In the genomic region with DNA sequence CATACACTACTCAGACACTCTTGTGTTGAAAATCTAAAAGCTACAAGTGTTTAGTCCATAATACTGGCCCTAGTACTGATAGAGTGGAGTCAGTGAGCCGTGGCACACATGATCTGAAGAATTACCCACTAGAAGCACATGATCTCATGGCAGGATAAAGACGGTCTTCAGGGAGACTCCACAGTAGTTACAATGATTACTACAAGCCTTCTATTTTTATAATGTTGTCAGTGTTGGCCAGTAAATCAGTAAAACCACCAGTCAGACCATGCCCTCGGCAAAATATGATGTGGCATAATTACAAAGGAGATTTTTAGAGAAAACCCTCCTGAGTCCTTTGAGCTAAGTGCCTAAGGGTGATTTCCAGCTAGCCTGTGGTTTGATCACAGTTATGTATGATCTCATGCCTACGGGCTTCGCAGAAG, we compare ENCODE assay signal across 1 cellular context.
A peak's percentile ranks its signal among the peaks of the same experiment; 100 is the strongest.
TF ChIP-seq lines count a peak whose summit lies in the region.

No MANE protein-coding gene starts in this region.

TF ChIP-seq in GM12878, 131 proteins besides CTCF, POLR2A, EP300 and RAD21 (continued from another document):
- TF ChIP-seq, protein P1, sequence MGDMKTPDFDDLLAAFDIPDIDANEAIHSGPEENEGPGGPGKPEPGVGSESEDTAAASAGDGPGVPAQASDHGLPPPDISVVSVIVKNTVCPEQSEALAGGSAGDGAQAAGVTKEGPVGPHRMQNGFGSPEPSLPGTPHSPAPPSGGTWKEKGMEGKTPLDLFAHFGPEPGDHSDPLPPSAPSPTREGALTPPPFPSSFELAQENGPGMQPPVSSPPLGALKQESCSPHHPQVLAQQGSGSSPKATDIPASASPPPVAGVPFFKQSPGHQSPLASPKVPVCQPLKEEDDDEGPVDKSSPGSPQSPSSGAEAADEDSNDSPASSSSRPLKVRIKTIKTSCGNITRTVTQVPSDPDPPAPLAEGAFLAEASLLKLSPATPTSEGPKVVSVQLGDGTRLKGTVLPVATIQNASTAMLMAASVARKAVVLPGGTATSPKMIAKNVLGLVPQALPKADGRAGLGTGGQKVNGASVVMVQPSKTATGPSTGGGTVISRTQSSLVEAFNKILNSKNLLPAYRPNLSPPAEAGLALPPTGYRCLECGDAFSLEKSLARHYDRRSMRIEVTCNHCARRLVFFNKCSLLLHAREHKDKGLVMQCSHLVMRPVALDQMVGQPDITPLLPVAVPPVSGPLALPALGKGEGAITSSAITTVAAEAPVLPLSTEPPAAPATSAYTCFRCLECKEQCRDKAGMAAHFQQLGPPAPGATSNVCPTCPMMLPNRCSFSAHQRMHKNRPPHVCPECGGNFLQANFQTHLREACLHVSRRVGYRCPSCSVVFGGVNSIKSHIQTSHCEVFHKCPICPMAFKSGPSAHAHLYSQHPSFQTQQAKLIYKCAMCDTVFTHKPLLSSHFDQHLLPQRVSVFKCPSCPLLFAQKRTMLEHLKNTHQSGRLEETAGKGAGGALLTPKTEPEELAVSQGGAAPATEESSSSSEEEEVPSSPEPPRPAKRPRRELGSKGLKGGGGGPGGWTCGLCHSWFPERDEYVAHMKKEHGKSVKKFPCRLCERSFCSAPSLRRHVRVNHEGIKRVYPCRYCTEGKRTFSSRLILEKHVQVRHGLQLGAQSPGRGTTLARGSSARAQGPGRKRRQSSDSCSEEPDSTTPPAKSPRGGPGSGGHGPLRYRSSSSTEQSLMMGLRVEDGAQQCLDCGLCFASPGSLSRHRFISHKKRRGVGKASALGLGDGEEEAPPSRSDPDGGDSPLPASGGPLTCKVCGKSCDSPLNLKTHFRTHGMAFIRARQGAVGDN (IDR thresholded peaks at IDR 0.05), result no peak
- TF ChIP-seq MTA3 (IDR thresholded peaks at IDR 0.05; ENCODE audit: borderline replicate concordance, low read length) (no peak), PAX8 (IDR thresholded peaks at IDR 0.05) (no peak), NBN (IDR thresholded peaks at IDR 0.05) (no peak), RAD51 (IDR thresholded peaks at IDR 0.05) (peak; percentile 62), JUNB (IDR thresholded peaks at IDR 0.05) (0 out of 2 replicates have a peak, but pooled peaks have one; percentile 10), MTA2 (IDR thresholded peaks at IDR 0.05; ENCODE audit: low read depth) (0 out of 2 replicates have a peak, but pooled peaks have one; percentile 33), IKZF1 (conservative IDR thresholded peaks at IDR 0.05) (peak; percentile 36; the same call in 1 of the 2 replicates), YY1 (IDR thresholded peaks at IDR 0.05; ENCODE audit: low read depth, low read length) (no peak), CBFB (IDR thresholded peaks at IDR 0.05; ENCODE audit: low read depth) (no peak), SUPT20H (IDR thresholded peaks at IDR 0.05; ENCODE audit: borderline replicate concordance, control insufficient read depth, low read depth, low read length) (no peak), TCF7 (IDR thresholded peaks at IDR 0.05; ENCODE audit: borderline replicate concordance) (peak; percentile 59; the same call in 1 of the 2 replicates), NFIC (IDR thresholded peaks at IDR 0.05; ENCODE audit: low read depth, low read length) (peak; percentile 70; the same call in 1 of the 2 replicates), ZNF217 (IDR thresholded peaks at IDR 0.05) (no peak), CEBPB (IDR thresholded peaks at IDR 0.05; ENCODE audit: borderline replicate concordance in 1 of 2, low read depth in 2 of 2, low read length in 2 of 2) (no peak), SREBF2 (IDR thresholded peaks at IDR 0.05; ENCODE audit: low read length) (no peak), BRCA1 (IDR thresholded peaks at IDR 0.05; ENCODE audit: low read depth, low read length) (no peak), KLF5 (IDR thresholded peaks at IDR 0.05; ENCODE audit: partially characterized antibody) (no peak), RFX5 (IDR thresholded peaks at IDR 0.05; ENCODE audit: low read depth, low read length) (no peak), RELA (IDR thresholded peaks at IDR 0.05; ENCODE audit: borderline replicate concordance, partially characterized antibody) (no peak), LARP7 (IDR thresholded peaks at IDR 0.05) (no peak)
- TF ChIP-seq, protein P2, sequence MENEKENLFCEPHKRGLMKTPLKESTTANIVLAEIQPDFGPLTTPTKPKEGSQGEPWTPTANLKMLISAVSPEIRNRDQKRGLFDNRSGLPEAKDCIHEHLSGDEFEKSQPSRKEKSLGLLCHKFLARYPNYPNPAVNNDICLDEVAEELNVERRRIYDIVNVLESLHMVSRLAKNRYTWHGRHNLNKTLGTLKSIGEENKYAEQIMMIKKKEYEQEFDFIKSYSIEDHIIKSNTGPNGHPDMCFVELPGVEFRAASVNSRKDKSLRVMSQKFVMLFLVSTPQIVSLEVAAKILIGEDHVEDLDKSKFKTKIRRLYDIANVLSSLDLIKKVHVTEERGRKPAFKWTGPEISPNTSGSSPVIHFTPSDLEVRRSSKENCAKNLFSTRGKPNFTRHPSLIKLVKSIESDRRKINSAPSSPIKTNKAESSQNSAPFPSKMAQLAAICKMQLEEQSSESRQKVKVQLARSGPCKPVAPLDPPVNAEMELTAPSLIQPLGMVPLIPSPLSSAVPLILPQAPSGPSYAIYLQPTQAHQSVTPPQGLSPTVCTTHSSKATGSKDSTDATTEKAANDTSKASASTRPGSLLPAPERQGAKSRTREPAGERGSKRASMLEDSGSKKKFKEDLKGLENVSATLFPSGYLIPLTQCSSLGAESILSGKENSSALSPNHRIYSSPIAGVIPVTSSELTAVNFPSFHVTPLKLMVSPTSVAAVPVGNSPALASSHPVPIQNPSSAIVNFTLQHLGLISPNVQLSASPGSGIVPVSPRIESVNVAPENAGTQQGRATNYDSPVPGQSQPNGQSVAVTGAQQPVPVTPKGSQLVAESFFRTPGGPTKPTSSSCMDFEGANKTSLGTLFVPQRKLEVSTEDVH (IDR thresholded peaks at IDR 0.05; ENCODE audit: low read depth, partially characterized antibody), result no peak
- TF ChIP-seq, protein P3, sequence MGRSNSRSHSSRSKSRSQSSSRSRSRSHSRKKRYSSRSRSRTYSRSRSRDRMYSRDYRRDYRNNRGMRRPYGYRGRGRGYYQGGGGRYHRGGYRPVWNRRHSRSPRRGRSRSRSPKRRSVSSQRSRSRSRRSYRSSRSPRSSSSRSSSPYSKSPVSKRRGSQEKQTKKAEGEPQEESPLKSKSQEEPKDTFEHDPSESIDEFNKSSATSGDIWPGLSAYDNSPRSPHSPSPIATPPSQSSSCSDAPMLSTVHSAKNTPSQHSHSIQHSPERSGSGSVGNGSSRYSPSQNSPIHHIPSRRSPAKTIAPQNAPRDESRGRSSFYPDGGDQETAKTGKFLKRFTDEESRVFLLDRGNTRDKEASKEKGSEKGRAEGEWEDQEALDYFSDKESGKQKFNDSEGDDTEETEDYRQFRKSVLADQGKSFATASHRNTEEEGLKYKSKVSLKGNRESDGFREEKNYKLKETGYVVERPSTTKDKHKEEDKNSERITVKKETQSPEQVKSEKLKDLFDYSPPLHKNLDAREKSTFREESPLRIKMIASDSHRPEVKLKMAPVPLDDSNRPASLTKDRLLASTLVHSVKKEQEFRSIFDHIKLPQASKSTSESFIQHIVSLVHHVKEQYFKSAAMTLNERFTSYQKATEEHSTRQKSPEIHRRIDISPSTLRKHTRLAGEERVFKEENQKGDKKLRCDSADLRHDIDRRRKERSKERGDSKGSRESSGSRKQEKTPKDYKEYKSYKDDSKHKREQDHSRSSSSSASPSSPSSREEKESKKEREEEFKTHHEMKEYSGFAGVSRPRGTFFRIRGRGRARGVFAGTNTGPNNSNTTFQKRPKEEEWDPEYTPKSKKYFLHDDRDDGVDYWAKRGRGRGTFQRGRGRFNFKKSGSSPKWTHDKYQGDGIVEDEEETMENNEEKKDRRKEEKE (IDR thresholded peaks at IDR 0.05), result no peak
- TF ChIP-seq, protein P4, sequence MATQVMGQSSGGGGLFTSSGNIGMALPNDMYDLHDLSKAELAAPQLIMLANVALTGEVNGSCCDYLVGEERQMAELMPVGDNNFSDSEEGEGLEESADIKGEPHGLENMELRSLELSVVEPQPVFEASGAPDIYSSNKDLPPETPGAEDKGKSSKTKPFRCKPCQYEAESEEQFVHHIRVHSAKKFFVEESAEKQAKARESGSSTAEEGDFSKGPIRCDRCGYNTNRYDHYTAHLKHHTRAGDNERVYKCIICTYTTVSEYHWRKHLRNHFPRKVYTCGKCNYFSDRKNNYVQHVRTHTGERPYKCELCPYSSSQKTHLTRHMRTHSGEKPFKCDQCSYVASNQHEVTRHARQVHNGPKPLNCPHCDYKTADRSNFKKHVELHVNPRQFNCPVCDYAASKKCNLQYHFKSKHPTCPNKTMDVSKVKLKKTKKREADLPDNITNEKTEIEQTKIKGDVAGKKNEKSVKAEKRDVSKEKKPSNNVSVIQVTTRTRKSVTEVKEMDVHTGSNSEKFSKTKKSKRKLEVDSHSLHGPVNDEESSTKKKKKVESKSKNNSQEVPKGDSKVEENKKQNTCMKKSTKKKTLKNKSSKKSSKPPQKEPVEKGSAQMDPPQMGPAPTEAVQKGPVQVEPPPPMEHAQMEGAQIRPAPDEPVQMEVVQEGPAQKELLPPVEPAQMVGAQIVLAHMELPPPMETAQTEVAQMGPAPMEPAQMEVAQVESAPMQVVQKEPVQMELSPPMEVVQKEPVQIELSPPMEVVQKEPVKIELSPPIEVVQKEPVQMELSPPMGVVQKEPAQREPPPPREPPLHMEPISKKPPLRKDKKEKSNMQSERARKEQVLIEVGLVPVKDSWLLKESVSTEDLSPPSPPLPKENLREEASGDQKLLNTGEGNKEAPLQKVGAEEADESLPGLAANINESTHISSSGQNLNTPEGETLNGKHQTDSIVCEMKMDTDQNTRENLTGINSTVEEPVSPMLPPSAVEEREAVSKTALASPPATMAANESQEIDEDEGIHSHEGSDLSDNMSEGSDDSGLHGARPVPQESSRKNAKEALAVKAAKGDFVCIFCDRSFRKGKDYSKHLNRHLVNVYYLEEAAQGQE (IDR thresholded peaks at IDR 0.05; ENCODE audit: low read depth, low read length), result no peak
- TF ChIP-seq, protein P5, sequence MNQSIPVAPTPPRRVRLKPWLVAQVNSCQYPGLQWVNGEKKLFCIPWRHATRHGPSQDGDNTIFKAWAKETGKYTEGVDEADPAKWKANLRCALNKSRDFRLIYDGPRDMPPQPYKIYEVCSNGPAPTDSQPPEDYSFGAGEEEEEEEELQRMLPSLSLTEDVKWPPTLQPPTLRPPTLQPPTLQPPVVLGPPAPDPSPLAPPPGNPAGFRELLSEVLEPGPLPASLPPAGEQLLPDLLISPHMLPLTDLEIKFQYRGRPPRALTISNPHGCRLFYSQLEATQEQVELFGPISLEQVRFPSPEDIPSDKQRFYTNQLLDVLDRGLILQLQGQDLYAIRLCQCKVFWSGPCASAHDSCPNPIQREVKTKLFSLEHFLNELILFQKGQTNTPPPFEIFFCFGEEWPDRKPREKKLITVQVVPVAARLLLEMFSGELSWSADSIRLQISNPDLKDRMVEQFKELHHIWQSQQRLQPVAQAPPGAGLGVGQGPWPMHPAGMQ (IDR thresholded peaks at IDR 0.05; ENCODE audit: borderline replicate concordance), result no peak
- TF ChIP-seq, protein P6, sequence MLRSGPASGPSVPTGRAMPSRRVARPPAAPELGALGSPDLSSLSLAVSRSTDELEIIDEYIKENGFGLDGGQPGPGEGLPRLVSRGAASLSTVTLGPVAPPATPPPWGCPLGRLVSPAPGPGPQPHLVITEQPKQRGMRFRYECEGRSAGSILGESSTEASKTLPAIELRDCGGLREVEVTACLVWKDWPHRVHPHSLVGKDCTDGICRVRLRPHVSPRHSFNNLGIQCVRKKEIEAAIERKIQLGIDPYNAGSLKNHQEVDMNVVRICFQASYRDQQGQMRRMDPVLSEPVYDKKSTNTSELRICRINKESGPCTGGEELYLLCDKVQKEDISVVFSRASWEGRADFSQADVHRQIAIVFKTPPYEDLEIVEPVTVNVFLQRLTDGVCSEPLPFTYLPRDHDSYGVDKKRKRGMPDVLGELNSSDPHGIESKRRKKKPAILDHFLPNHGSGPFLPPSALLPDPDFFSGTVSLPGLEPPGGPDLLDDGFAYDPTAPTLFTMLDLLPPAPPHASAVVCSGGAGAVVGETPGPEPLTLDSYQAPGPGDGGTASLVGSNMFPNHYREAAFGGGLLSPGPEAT (IDR thresholded peaks at IDR 0.05; ENCODE audit: low read depth), result peak; percentile 52; the same call in 1 of the 2 replicates
- TF ChIP-seq, protein P7, sequence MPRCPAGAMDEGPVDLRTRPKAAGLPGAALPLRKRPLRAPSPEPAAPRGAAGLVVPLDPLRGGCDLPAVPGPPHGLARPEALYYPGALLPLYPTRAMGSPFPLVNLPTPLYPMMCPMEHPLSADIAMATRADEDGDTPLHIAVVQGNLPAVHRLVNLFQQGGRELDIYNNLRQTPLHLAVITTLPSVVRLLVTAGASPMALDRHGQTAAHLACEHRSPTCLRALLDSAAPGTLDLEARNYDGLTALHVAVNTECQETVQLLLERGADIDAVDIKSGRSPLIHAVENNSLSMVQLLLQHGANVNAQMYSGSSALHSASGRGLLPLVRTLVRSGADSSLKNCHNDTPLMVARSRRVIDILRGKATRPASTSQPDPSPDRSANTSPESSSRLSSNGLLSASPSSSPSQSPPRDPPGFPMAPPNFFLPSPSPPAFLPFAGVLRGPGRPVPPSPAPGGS (IDR thresholded peaks at IDR 0.05; ENCODE audit: borderline replicate concordance, insufficient read depth, low read depth, low read length, poor library complexity, severe bottlenecking), result no peak
- TF ChIP-seq, protein P8, sequence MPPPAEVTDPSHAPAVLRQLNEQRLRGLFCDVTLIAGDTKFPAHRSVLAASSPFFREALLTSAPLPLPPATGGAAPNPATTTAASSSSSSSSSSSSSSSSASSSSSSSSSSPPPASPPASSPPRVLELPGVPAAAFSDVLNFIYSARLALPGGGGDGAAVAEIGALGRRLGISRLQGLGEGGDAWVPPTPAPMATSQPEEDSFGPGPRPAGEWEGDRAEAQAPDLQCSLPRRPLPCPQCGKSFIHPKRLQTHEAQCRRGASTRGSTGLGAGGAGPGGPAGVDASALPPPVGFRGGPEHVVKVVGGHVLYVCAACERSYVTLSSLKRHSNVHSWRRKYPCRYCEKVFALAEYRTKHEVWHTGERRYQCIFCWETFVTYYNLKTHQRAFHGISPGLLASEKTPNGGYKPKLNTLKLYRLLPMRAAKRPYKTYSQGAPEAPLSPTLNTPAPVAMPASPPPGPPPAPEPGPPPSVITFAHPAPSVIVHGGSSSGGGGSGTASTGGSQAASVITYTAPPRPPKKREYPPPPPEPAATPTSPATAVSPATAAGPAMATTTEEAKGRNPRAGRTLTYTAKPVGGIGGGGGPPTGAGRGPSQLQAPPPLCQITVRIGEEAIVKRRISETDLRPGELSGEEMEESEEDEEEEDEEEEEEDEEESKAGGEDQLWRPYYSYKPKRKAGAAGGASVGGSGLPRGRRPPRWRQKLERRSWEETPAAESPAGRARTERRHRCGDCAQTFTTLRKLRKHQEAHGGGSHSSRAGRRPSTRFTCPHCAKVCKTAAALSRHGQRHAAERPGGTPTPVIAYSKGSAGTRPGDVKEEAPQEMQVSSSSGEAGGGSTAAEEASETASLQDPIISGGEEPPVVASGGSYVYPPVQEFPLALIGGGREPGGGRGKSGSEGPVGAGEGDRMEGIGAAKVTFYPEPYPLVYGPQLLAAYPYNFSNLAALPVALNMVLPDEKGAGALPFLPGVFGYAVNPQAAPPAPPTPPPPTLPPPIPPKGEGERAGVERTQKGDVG (CRISPR knock-in tag; IDR thresholded peaks at IDR 0.05), result no peak
TF ChIP-seq in GM12878: peak in this region for 9.
